Comparison of ENCODE assay signal across 1 cellular context in genomic region chr1:20661235-20662109, GRCh38.
TF ChIP-seq lines count a peak whose summit lies in the region.

Gene DDOST (minus strand): TSS chr1:20661369. CDS start chr1:20661350, 19 bp downstream.

TF ChIP-seq in H1, 55 proteins besides CTCF, POLR2A, EP300 and RAD21 (continued from another document):
- TF ChIP-seq SP4 (IDR thresholded peaks at IDR 0.05; ENCODE audit: low read length) = no peak
- TF ChIP-seq CREB1 (IDR thresholded peaks at IDR 0.05) = peak; percentile 24; the same call in 1 of the 2 replicates
- TF ChIP-seq SP1 (IDR thresholded peaks at IDR 0.05; ENCODE audit: low read depth, low read length) = peak; percentile 96
- TF ChIP-seq E2F6 (IDR thresholded peaks at IDR 0.05) = peak; percentile 31; the same call in 1 of the 2 replicates
- TF ChIP-seq SIN3A (conservative IDR thresholded peaks at IDR 0.05 in 1 of 2, IDR thresholded peaks at IDR 0.05 in 1 of 2; ENCODE audit: low read depth in 1 of 2, low read length in 2 of 2) = peak in 1 of 2 experiments; percentile 86; a peak in 3 of 4 replicates
- TF ChIP-seq KDM4A (IDR thresholded peaks at IDR 0.05; ENCODE audit: low read depth, low read length, severe bottlenecking) = peak; percentile 45
- peak; percentile 54; the same call in 1 of the 2 replicates for TF ChIP-seq RBBP5 (IDR thresholded peaks at IDR 0.05; ENCODE audit: borderline replicate concordance, low read depth, low read length)
- TF ChIP-seq GABPA (IDR thresholded peaks at IDR 0.05; ENCODE audit: borderline replicate concordance, insufficient read depth, low read length) = peak; percentile 95
- TF ChIP-seq SP2 (IDR thresholded peaks at IDR 0.05; ENCODE audit: low read length) = peak; percentile 59
- TF ChIP-seq POLR2AphosphoS5 (IDR thresholded peaks at IDR 0.05; ENCODE audit: low read depth, low read length) = peak; percentile 74
- no peak; the same call in none of the 2 replicates for TF ChIP-seq TBP (IDR thresholded peaks at IDR 0.05; ENCODE audit: low read depth, low read length)
- peak; percentile 66; the same call in 1 of the 2 replicates for TF ChIP-seq TAF1 (IDR thresholded peaks at IDR 0.05; ENCODE audit: low read depth, low read length)
- TF ChIP-seq JUND (IDR thresholded peaks at IDR 0.05; ENCODE audit: low read length) = no peak
- TF ChIP-seq ZNF274 (IDR thresholded peaks at IDR 0.05; ENCODE audit: borderline replicate concordance, extremely low read depth, low read length) = no peak
- no peak; the same call in 1 of the 2 replicates for TF ChIP-seq GTF2F1 (IDR thresholded peaks at IDR 0.05; ENCODE audit: borderline replicate concordance, low read depth, low read length)
- peak; percentile 64; the same call in 1 of the 2 replicates for TF ChIP-seq YY1 (IDR thresholded peaks at IDR 0.05; ENCODE audit: low read depth, low read length)
- TF ChIP-seq KDM5A (IDR thresholded peaks at IDR 0.05; ENCODE audit: low read length) = peak; percentile 58; the same call in 1 of the 2 replicates
- TF ChIP-seq TAF7 (optimal IDR thresholded peaks at IDR 0.05; ENCODE audit: borderline replicate concordance, low read depth, low read length) = peak; percentile 50
- TF ChIP-seq PHF8 (conservative IDR thresholded peaks at IDR 0.05; ENCODE audit: low read depth, low read length) = peak; percentile 64
- peak; percentile 81 for TF ChIP-seq CHD2 (IDR thresholded peaks at IDR 0.05; ENCODE audit: low read length)
- TF ChIP-seq HDAC2 (IDR thresholded peaks at IDR 0.05; ENCODE audit: borderline replicate concordance in 1 of 2, low read depth in 2 of 2, low read length in 2 of 2) = no peak
- TF ChIP-seq MAX (IDR thresholded peaks at IDR 0.05) = peak; percentile 79
- TF ChIP-seq JUN (IDR thresholded peaks at IDR 0.05; ENCODE audit: low read depth, low read length) = no peak
